9 cellular contexts compared by ENCODE assay signal in genomic region chr6:125749864-125750691, GRCh38. TPM values are rescaled to one million over a fixed set of nuclear protein-coding genes. Genes with fewer than 3 reads are reported as not detected.
DNase-seq lines count a peak whose midpoint lies in the region; ATAC-seq and TF ChIP-seq lines count a peak whose summit lies in the region.
"Had no signal": no experiment of that assay in that cellular context is flagged by ENCODE, and none has a peak within 500 bp of the region (broad histone marks: within the 10 kb centered on the region; RNA-seq: fewer than 3 reads in every experiment).

No MANE protein-coding gene starts in this region.

- peaks cover 39% of the 10 kb centered on the region for H3K27me3 ChIP-seq in NT2/D1 (ENCODE audit: insufficient read depth, insufficient read length)
- H3K27me3 ChIP-seq in dorsolateral prefrontal cortex = peaks cover 0 to 62% (median 13%) of the 10 kb centered on the region in 45 donors
- peaks cover 24 to 34% of the 10 kb centered on the region in 2 donors for H3K27me3 ChIP-seq in muscle layer of colon (ENCODE audit: control insufficient read depth in 1 of 2, insufficient read depth in 2 of 2, low read length in 2 of 2)

- peak in 1 of 56 donors; percentile 2 for TF ChIP-seq CTCF in dorsolateral prefrontal cortex (IDR thresholded peaks at IDR 0.05 in 54 of 56, conservative IDR thresholded peaks at IDR 0.05 in 2 of 56; ENCODE audit: low read depth in 1 of 56, partially characterized antibody in 56 of 56)

- peak overlapping the region in 58 of 59 donors; percentile 44 to 98 (median 94) for H3K27ac ChIP-seq in dorsolateral prefrontal cortex
- H3K27ac ChIP-seq in muscle layer of colon (ENCODE audit: low read depth, low read length) = peak overlapping the region; percentile 53
- H3K27ac ChIP-seq: 22Rv1 had no signal

- H3K9ac ChIP-seq in NT2/D1 (ENCODE audit: insufficient read length, low read depth) (peak overlapping the region; percentile 75), muscle layer of colon (ENCODE audit: low read length) (peak overlapping the region; percentile 66)

- H3K4me1 ChIP-seq in NT2/D1 (ENCODE audit: insufficient read depth, insufficient read length) = no peaks in the 10 kb centered on the region
- H3K4me1 ChIP-seq in muscle layer of colon (ENCODE audit: insufficient read depth, low read length) = peaks cover 13% of the 10 kb centered on the region

- H3K36me3 ChIP-seq in NT2/D1 (ENCODE audit: insufficient read depth, insufficient read length, low read length) (peaks cover 2% of the 10 kb centered on the region), muscle layer of colon (ENCODE audit: insufficient read depth, low read length) (no peaks in the 10 kb centered on the region)

- intact Hi-C loops in dorsolateral prefrontal cortex (cut with DNase I) = loop anchor here (2.0 to 5.0 kb wide), 5 partner anchors 48 to 433 kb away; no protein-coding TSS in a partner anchor

- DNase-seq in DMS53 (lab: John Stamatoyannopoulos, UW) = peak; percentile 66
- DNase-seq in DMS53 treated with DMSO at 0.1 percent for 48 hours (lab: John Stamatoyannopoulos, UW; ENCODE audit: unreplicated experiment) = no peak
- DNase-seq in NT2/D1 (ENCODE audit: low read depth, low spot score) = no peak
- DNase-seq in dorsolateral prefrontal cortex = peak in 1 of 10 donors; percentile 42

- no peaks in the 10 kb centered on the region for H3K9me3 ChIP-seq in NT2/D1 (ENCODE audit: insufficient read depth, low read length)
- no peaks in the 10 kb centered on the region for H3K9me3 ChIP-seq in muscle layer of colon (ENCODE audit: low read length)

- H3K4me3 ChIP-seq in NT2/D1 (ENCODE audit: insufficient read length, low read depth) = peak overlapping the region; percentile 63
- peak overlapping the region; percentile 51 to 91 (median 78) for H3K4me3 ChIP-seq in dorsolateral prefrontal cortex
- peak overlapping the region; percentile 77 to 84 for H3K4me3 ChIP-seq in muscle layer of colon (ENCODE audit: low read depth in 1 of 2, low read length in 2 of 2)

- ATAC-seq in HG03520 (IDR thresholded peaks at IDR 0.05; ENCODE audit: unreplicated experiment) (no peak), GM21723 (IDR thresholded peaks at IDR 0.05; ENCODE audit: unreplicated experiment) (no peak), GM19351 (IDR thresholded peaks at IDR 0.05; ENCODE audit: unreplicated experiment) (no peak)

RNA-seq across cellular contexts. Expression of gene HEY2, which starts 0.6 kb away (rescaled TPM):
- 10 to 100 TPM in 16 of 120 experiments, 1 to 10 TPM in 104; 3.3 to 16.5 (median 7.2) TPM for total RNA-seq in dorsolateral prefrontal cortex

RNA-seq across cellular contexts. Expression of gene NCOA7, which starts 40.7 kb away (rescaled TPM):
- 100 to 1,000 TPM in 118 of 120 experiments, 10 to 100 TPM in 2; 63.5 to 252 (median 193) TPM for total RNA-seq in dorsolateral prefrontal cortex
